Comparison of ENCODE assay signal across 8 cellular contexts in genomic region chr12:124567035-124567672, GRCh38. TPM values are rescaled to one million over a fixed set of nuclear protein-coding genes. Genes with fewer than 3 reads are reported as not detected.
A peak's percentile ranks its signal among the peaks of the same experiment; 100 is the strongest.
DNase-seq lines count a peak whose midpoint lies in the region; ATAC-seq and TF ChIP-seq lines count a peak whose summit lies in the region.

Gene NCOR2, minus strand, starts transcription at chr12:124567612. Its CDS starts 72,361 bp downstream, at chr12:124495251.

- peak; percentile 14 for TF ChIP-seq POLR2A in NB4 (IDR thresholded peaks at IDR 0.05; ENCODE audit: extremely low read depth, insufficient read length)

- H3K36me3 ChIP-seq in GM06990 (ENCODE audit: control insufficient read depth, insufficient read depth, low read length) = peaks cover 2% of the 10 kb centered on the region; the same call in 1 of the 2 replicates
- no peaks in the 10 kb centered on the region for H3K36me3 ChIP-seq in neural cell (ENCODE audit: insufficient read depth, low read length)
- H3K36me3 ChIP-seq in thymus (ENCODE audit: control insufficient read depth, insufficient read depth) = no peaks in the 10 kb centered on the region

- WGBS in thymus = under 1% methylated on average over 87 of the region's 102 CpGs

- peak; percentile 15 for ATAC-seq in esophagus mucosa

- no peak for TF ChIP-seq RAD21 in neural cell (conservative IDR thresholded peaks at IDR 0.05)

- H3K9me3 ChIP-seq in neural cell (ENCODE audit: low read length) = no peaks in the 10 kb centered on the region
- no peaks in the 10 kb centered on the region for H3K9me3 ChIP-seq in thymus (ENCODE audit: control insufficient read depth)

- H3K27me3 ChIP-seq in GM06990 (replicated peaks; ENCODE audit: control insufficient read depth, insufficient read depth, low read length) (no peaks in the 10 kb centered on the region), neural cell (ENCODE audit: insufficient read depth, low read depth, low read length) (no peaks in the 10 kb centered on the region), thymus (ENCODE audit: control insufficient read depth, insufficient read depth) (no peaks in the 10 kb centered on the region)

- peak within 1 kb of the TSS; percentile 71 for H3K9ac ChIP-seq in neural cell (ENCODE audit: low read length)

- peak within 1 kb of the TSS; percentile 76 for H3K4me2 ChIP-seq in neural cell (ENCODE audit: low read length)

- peak within 1 kb of the TSS; percentile 85 for H3K4me3 ChIP-seq in GM06990 (replicated peaks; ENCODE audit: low read depth, low read length)
- peak within 1 kb of the TSS; percentile 78 for H3K4me3 ChIP-seq in NB4 (ENCODE audit: low read depth, low read length)
- peak within 1 kb of the TSS; percentile 97 for H3K4me3 ChIP-seq in neural cell (ENCODE audit: low read length)
- H3K4me3 ChIP-seq in thymus (ENCODE audit: low read length) = peak within 1 kb of the TSS; percentile 96

- no peaks in the 10 kb centered on the region for H3K9me2 ChIP-seq in neural cell (ENCODE audit: insufficient read depth, low read length)

- peak within 1 kb of the TSS; percentile 15 for H2AFZ ChIP-seq in neural cell (ENCODE audit: low read depth, low read length)

- H3K27ac ChIP-seq in neural cell (ENCODE audit: low read length) = peak within 1 kb of the TSS; percentile 20
- H3K27ac ChIP-seq in thymus (ENCODE audit: low read depth) = peak within 1 kb of the TSS; percentile 88

- no peaks in the 10 kb centered on the region for H3F3A ChIP-seq in neural cell (ENCODE audit: insufficient read depth, low read length, poor library complexity, severe bottlenecking)

- DNase-seq in GM06990 (ENCODE audit: extremely low read depth, insufficient read length) (peak; percentile 78), H4 (ENCODE audit: low spot score) (no peak), NB4 (ENCODE audit: low read depth) (peak; percentile 79), activated T-cell treated with anti-CD3 and anti-CD28 coated beads for 24 hours (ENCODE audit: low read depth) (peak; percentile 41), COR-L47 (lab: John Stamatoyannopoulos, UW) (no peak)

- peaks cover 36% of the 10 kb centered on the region for H3K79me2 ChIP-seq in neural cell (replicated peaks; ENCODE audit: insufficient read depth, low read length)

- peaks cover 34% of the 10 kb centered on the region for H3K4me1 ChIP-seq in thymus (ENCODE audit: control insufficient read depth, insufficient read depth, low read length)

- TF ChIP-seq EP300 in neural cell (conservative IDR thresholded peaks at IDR 0.05; ENCODE audit: poor library complexity, severe bottlenecking) = no peak

- TF ChIP-seq CTCF in GM06990 (IDR thresholded peaks at IDR 0.05; ENCODE audit: insufficient read depth, low read length, poor library complexity, severe bottlenecking) = no peak
- TF ChIP-seq CTCF in NB4 (IDR thresholded peaks at IDR 0.05; ENCODE audit: low read depth, low read length) = no peak
- TF ChIP-seq CTCF in neural cell (IDR thresholded peaks at IDR 0.05; ENCODE audit: poor library complexity, severe bottlenecking) = no peak

- H4K20me1 ChIP-seq in neural cell (ENCODE audit: insufficient read depth) = no peaks in the 10 kb centered on the region

TF ChIP-seq in neural cell, 6 proteins besides CTCF, POLR2A, EP300 and RAD21:
- no peak for TF ChIP-seq SMC3 (conservative IDR thresholded peaks at IDR 0.05; ENCODE audit: poor library complexity)
- TF ChIP-seq MXI1 (conservative IDR thresholded peaks at IDR 0.05; ENCODE audit: poor library complexity, severe bottlenecking) = peak; percentile 58

RNA-seq across cellular contexts. Expression of gene NCOR2, which starts in this region (rescaled TPM):
- 17.9 and 21.5 TPM in 2 replicates for total RNA-seq in H4 (2014; rRNA removed; shearing (Covaris generic))
- 60.3 TPM for total RNA-seq in esophagus mucosa
- polyA plus RNA-seq in neural cell (2.8 and 4.8 TPM in 2 replicates), thymus (48.2 TPM)
- 17.3 and 20.7 TPM in 2 replicates for polyA minus RNA-seq in neural cell

Comparison
In these comparisons a context has a peak if more than half of its experiments do, and no peak if none do; other contexts are left out.
1. DNase-seq: peak in GM06990 (single experiment), NB4 (single experiment) and activated T-cell treated with anti-CD3 and anti-CD28 coated beads for 24 hours (single experiment); none in H4 (single experiment) and COR-L47 (single experiment).
2. Peak in every context shown above with its lines, with median percentiles within 50 percentile points of each other: H3K4me3 ChIP-seq.